1 cellular context compared by ENCODE assay signal in the genomic region with DNA sequence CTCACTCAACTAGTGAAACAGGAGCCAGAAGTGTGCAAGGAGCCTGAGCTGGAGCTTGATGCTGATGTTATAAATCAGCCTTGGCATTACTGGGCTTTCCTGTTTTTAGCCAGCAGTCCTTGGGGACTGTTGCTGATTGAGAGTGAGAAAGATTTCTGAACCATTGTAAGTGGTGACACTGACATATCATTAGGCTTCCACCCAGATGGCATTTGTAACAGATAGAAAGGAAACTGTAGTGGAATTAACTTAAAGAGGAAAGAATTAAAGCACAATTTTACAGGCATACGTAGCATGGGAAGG.
TF ChIP-seq lines count a peak whose summit lies in the region.

No MANE protein-coding gene starts in this region.

TF ChIP-seq in endothelial cell of umbilical vein, 7 proteins besides CTCF, POLR2A, EP300 and RAD21:
- TF ChIP-seq GATA2 (IDR thresholded peaks at IDR 0.05; ENCODE audit: insufficient read depth, insufficient read length, low read depth, low read length) = no peak
- no peak for TF ChIP-seq MYC (IDR thresholded peaks at IDR 0.05; ENCODE audit: low read depth, low read length)
- TF ChIP-seq POLR2AphosphoS5 (IDR thresholded peaks at IDR 0.05; ENCODE audit: insufficient read depth, low read depth, low read length) = no peak
- no peak for TF ChIP-seq EZH2 (IDR thresholded peaks at IDR 0.05; ENCODE audit: borderline replicate concordance, low read depth, low read length, severe bottlenecking)
- no peak for TF ChIP-seq MAX (IDR thresholded peaks at IDR 0.05; ENCODE audit: insufficient read depth, insufficient read length)
- no peak for TF ChIP-seq JUN (IDR thresholded peaks at IDR 0.05; ENCODE audit: borderline replicate concordance, insufficient read depth, insufficient read length, low read depth)
- no peak for TF ChIP-seq FOS (IDR thresholded peaks at IDR 0.05; ENCODE audit: borderline replicate concordance, insufficient read depth, low read length)
